In the genomic region with DNA sequence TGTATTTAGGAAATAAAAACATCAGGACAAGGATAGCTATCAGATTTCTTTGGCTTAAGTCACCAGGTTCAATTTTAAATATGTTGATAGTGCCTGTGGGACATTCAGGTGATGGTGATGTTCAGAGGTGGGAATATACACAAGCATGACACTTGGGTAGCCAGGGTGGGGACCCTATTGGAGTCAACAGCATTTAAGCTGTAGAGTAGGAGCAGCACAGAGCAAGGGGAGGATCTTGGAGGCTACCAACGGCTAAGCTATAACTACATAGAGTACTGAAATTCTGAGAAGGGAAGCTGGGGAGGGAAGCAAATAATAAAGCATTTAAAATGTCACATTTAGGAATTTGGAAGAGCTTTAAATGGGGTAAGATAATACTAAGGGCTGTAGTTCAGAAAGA, we compare ENCODE assay signal across 18 cellular contexts.
DNase-seq lines count a peak whose midpoint lies in the region; FAIRE-seq and TF ChIP-seq lines count a peak whose summit lies in the region.
"Had no signal": no experiment of that assay in that cellular context is flagged by ENCODE, and none has a peak within 500 bp of the region (broad histone marks: within the 10 kb centered on the region; RNA-seq: fewer than 3 reads in every experiment).

No MANE protein-coding gene starts in this region.

- TF ChIP-seq CTCF in keratinocyte (optimal IDR thresholded peaks at IDR 0.05 in 1 of 3, IDR thresholded peaks at IDR 0.05 in 1 of 3, conservative IDR thresholded peaks at IDR 0.05 in 1 of 3; ENCODE audit: extremely low read depth in 1 of 3, insufficient read depth in 2 of 3, low read length in 3 of 3): no peak
- TF ChIP-seq CTCF in lower leg skin (IDR thresholded peaks at IDR 0.05): no peak
- TF ChIP-seq CTCF in vagina (IDR thresholded peaks at IDR 0.05): no peak

- peaks cover 22% of the 10 kb centered on the region for H3K4me1 ChIP-seq in ACC112 (ENCODE audit: control insufficient read depth, insufficient read depth, low read length, unreplicated experiment)
- H3K4me1 ChIP-seq in keratinocyte (ENCODE audit: control insufficient read depth, extremely low read depth, insufficient read depth, low read length): peaks cover 5% of the 10 kb centered on the region
- H3K4me1 ChIP-seq in vagina: no peaks in the 10 kb centered on the region
- H3K4me1 ChIP-seq: HAP-1, SJCRH30 had no signal

- peak; percentile 7 for DNase-seq in AG20443 (ENCODE audit: low spot score)
- DNase-seq in keratinocyte (ENCODE audit: low read depth, low spot score): no peak
- no peak for DNase-seq in lower leg skin (ENCODE audit: low spot score in 2 of 2)
- no peak for DNase-seq in HK-2 (ENCODE audit: unreplicated experiment)
- DNase-seq in activated CD4-positive, CD25-positive, alpha-beta regulatory T cell treated with anti-CD3 and anti-CD28 coated beads, Interleukin-2, amount 50 U/mL, for 72 hours: no peak
- no peak for DNase-seq in vagina (ENCODE audit: extremely low spot score in 2 of 2)
- DNase-seq: DND-41, NCI-H1092 treated with DMSO at 0.1 percent for 48 hours, NCI-H146, NCI-H2081, NCI-H524, NCI-H82 had no signal

- dilution Hi-C loops in keratinocyte (cut with MboI; ENCODE audit: extremely low pct_ligation_motif_present, low sequenced_read_pairs): no loop called here

- H3K9me1 ChIP-seq in keratinocyte (ENCODE audit: control insufficient read depth, extremely low read depth, insufficient read depth, low read length): no peaks in the 10 kb centered on the region

- no peak overlapping the region for H3K9ac ChIP-seq in keratinocyte (ENCODE audit: control insufficient read depth, extremely low read depth, insufficient read depth, low read length)

- H3K27ac ChIP-seq in ACC112 (ENCODE audit: low read depth, low read length) (peak overlapping the region; percentile 59), angular gyrus (ENCODE audit: low read depth, low read length) (peak overlapping the region; percentile 96), keratinocyte (ENCODE audit: control insufficient read depth, insufficient read depth, low read length) (no peak overlapping the region), vagina (no peak overlapping the region)
- H3K27ac ChIP-seq: HL-60, SJCRH30 had no signal

- no peak overlapping the region for H3K4me2 ChIP-seq in keratinocyte (ENCODE audit: control insufficient read depth, extremely low read depth, insufficient read depth, low read depth, low read length)

- intact Hi-C loops in lower leg skin (cut with DNase I; ENCODE audit: low total_unique reads) (no loop called here), vagina (cut with DNase I) (no loop called here)

- peak; percentile 9 for FAIRE-seq in keratinocyte (lab: Jason Lieb, UNC)

- H3K27me3 ChIP-seq in ACC112 (ENCODE audit: insufficient read depth, low read length): no peaks in the 10 kb centered on the region
- H3K27me3 ChIP-seq in keratinocyte (ENCODE audit: control insufficient read depth, extremely low read depth, insufficient read depth, low read length): no peaks in the 10 kb centered on the region
- H3K27me3 ChIP-seq in vagina: no peaks in the 10 kb centered on the region
- H3K27me3 ChIP-seq: MG63, SJCRH30 had no signal

- TF ChIP-seq POLR2A in lower leg skin (IDR thresholded peaks at IDR 0.05): no peak
- TF ChIP-seq POLR2A in vagina (IDR thresholded peaks at IDR 0.05): no peak

- H3K36me3 ChIP-seq in ACC112 (ENCODE audit: insufficient read depth, low read length) (no peaks in the 10 kb centered on the region), keratinocyte (ENCODE audit: control insufficient read depth in 2 of 2, extremely low read depth in 1 of 2, insufficient read depth in 2 of 2, low read length in 2 of 2) (no peaks in the 10 kb centered on the region), vagina (no peaks in the 10 kb centered on the region)
- H3K36me3 ChIP-seq: HAP-1, MG63 had no signal

- H3K4me3 ChIP-seq in ACC112 (ENCODE audit: low read depth, low read length): no peak overlapping the region
- H3K4me3 ChIP-seq in keratinocyte (ENCODE audit: control insufficient read depth in 2 of 3, extremely low read depth in 1 of 3, insufficient read depth in 2 of 3, low read depth in 1 of 3, low read length in 3 of 3): no peak overlapping the region
- H3K4me3 ChIP-seq in lower leg skin (ENCODE audit: low read depth, poor library complexity, severe bottlenecking): no peak overlapping the region
- H3K4me3 ChIP-seq in vagina: no peak overlapping the region
- H3K4me3 ChIP-seq: HAP-1, MG63, SJCRH30 had no signal

- H3K79me2 ChIP-seq in ACC112 (ENCODE audit: control insufficient read depth, insufficient read depth, low read length, unreplicated experiment) (no peaks in the 10 kb centered on the region), keratinocyte (ENCODE audit: control insufficient read depth, insufficient read depth, low read length) (no peaks in the 10 kb centered on the region)

- no peak overlapping the region for H2AFZ ChIP-seq in ACC112 (ENCODE audit: low read length, unreplicated experiment)
- no peak overlapping the region for H2AFZ ChIP-seq in keratinocyte (ENCODE audit: control insufficient read depth, low read length)

- H4K20me1 ChIP-seq in keratinocyte (ENCODE audit: control insufficient read depth, extremely low read depth, insufficient read depth, low read length): no peaks in the 10 kb centered on the region

- WGBS in lower leg skin, 2 donors: 77 to 93% methylated on average over 1 of the region's 1 CpG

- no peaks in the 10 kb centered on the region for H3K9me3 ChIP-seq in keratinocyte (ENCODE audit: control insufficient read depth, low read depth, low read length)
- H3K9me3 ChIP-seq in vagina: no peaks in the 10 kb centered on the region
- H3K9me3 ChIP-seq: HAP-1, MG63, SJCRH30 had no signal

Comparison
In these comparisons a context has a peak if more than half of its experiments do, and no peak if none do; other contexts are left out.
1. H3K27ac ChIP-seq: peak in ACC112 (single experiment) and angular gyrus (single experiment); none in keratinocyte (single experiment) and vagina (single experiment).